In genomic region chr21:37855568-37856391, GRCh38 we compare ENCODE assay signal across 13 cellular contexts.
A peak's percentile ranks its signal among the peaks of the same experiment; 100 is the strongest.
DNase-seq lines count a peak whose midpoint lies in the region; ATAC-seq and TF ChIP-seq lines count a peak whose summit lies in the region.
"Had no signal": no experiment of that assay in that cellular context is flagged by ENCODE, and none has a peak within 500 bp of the region (broad histone marks: within the 10 kb centered on the region; RNA-seq: fewer than 3 reads in every experiment).

No MANE protein-coding gene starts in this region.

- H3K9me3 Mint-ChIP-seq in glutamatergic neuron (ENCODE audit: unreplicated experiment): peaks cover 18% of the 10 kb centered on the region

- in situ Hi-C loops in IMR-90 (cut with MboI; ENCODE audit: low sequenced_read_pairs): no loop called here

- TF ChIP-seq POLR2A in IMR-90 (IDR thresholded peaks at IDR 0.05; ENCODE audit: low read depth, low read length): no peak

- peak overlapping the region; percentile 99 for H2BK15ac ChIP-seq in IMR-90 (ENCODE audit: low read depth, low read length)

- H3K4ac ChIP-seq in IMR-90 (ENCODE audit: low read depth, low read length): peak overlapping the region; percentile 93

- TF ChIP-seq RAD21 in IMR-90 (IDR thresholded peaks at IDR 0.05; ENCODE audit: low read length): peak; percentile 19; the same call in 1 of the 2 replicates

- intact Hi-C loops in IMR-90 (cut with micrococcal nuclease): loop anchor here (2.0 to 5.0 kb wide), 3 partner anchors 38 to 69 kb away; partner anchors contain the start of gene KCNJ6

- peaks cover 64% of the 10 kb centered on the region for H3K4me1 Mint-ChIP-seq in glutamatergic neuron (ENCODE audit: low read depth, unreplicated experiment)
- H3K4me1 Mint-ChIP-seq: immature natural killer cell had no signal

- peak overlapping the region; percentile 100 for H2BK5ac ChIP-seq in IMR-90 (ENCODE audit: low read depth, low read length, poor library complexity, severe bottlenecking)

- H3K36me3 Mint-ChIP-seq in glutamatergic neuron (ENCODE audit: unreplicated experiment): peaks cover 7% of the 10 kb centered on the region
- H3K36me3 Mint-ChIP-seq: immature natural killer cell had no signal

- DNase-seq in IMR-90 (peak; percentile 89), glutamatergic neuron (peak; percentile 80), activated gamma-delta T cell (lab: John Stamatoyannopoulos, UW) (no peak), NCI-H345 treated with DMSO at 0.1 percent for 48 hours (lab: John Stamatoyannopoulos, UW; ENCODE audit: unreplicated experiment) (no peak), SK-N-DZ (ENCODE audit: low spot score) (no peak), NCI-H1092 (lab: John Stamatoyannopoulos, UW) (no peak)
- DNase-seq: immature natural killer cell, NCI-H1105 treated with DMSO at 0.1 percent for 48 hours, right cardiac atrium, Right ventricle myocardium superior, testis had no signal

- peak overlapping the region; percentile 92 for H2AK5ac ChIP-seq in IMR-90 (ENCODE audit: low read depth, low read length)

- peak overlapping the region; percentile 96 for H2BK120ac ChIP-seq in IMR-90 (ENCODE audit: low read depth, low read length)

- no peaks in the 10 kb centered on the region for H4K20me1 ChIP-seq in IMR-90 (ENCODE audit: insufficient read depth, low read length)

- TF ChIP-seq CTCF in IMR-90 (conservative IDR thresholded peaks at IDR 0.05; ENCODE audit: low read depth, low read length) (no peak), glutamatergic neuron (IDR thresholded peaks at IDR 0.05; ENCODE audit: partially characterized antibody, unreplicated experiment) (no peak)

- BruUV-seq in IMR-90 (replicated peaks; lab: Mats Ljungman, UMichigan): no TSS peak

- POLR2A ChIA-PET in IMR-90 (lab: Charles Lee; ENCODE audit: unreplicated experiment): interaction anchor here (1.5 kb wide), 1 partner anchor 15 kb away, joined by 11 read pairs; no protein-coding TSS in a partner anchor

- no peaks in the 10 kb centered on the region for H3K9me3 ChIP-seq in IMR-90 (ENCODE audit: control insufficient read depth, insufficient read depth, low read length)
- H3K9me3 ChIP-seq: testis had no signal

- CTCF ChIA-PET in IMR-90 (lab: Yijun Ruan, JAX): interaction anchor here (0.6 to 1.6 kb wide), 2 partner anchors 21 to 97 kb away, joined by 3 to 4 read pairs; no protein-coding TSS in a partner anchor

- H3K18ac ChIP-seq in IMR-90 (ENCODE audit: low read depth, low read length): peak overlapping the region; percentile 100

- H4K8ac ChIP-seq in IMR-90 (ENCODE audit: low read depth in 2 of 2, low read length in 2 of 2): peak overlapping the region; percentile 88 to 94

- H3K23ac ChIP-seq in IMR-90 (ENCODE audit: low read depth, low read length): peak overlapping the region; percentile 96

- WGBS in IMR-90 (ENCODE audit: extremely low coverage in 2 of 2, insufficient read length in 1 of 2), 2 experiments: no CpG with 5 or more reads among the region's 7 CpGs

- H3K56ac ChIP-seq in IMR-90 (ENCODE audit: extremely low read depth, insufficient read depth, low read length): peak overlapping the region; percentile 97

- H3K27me3 Mint-ChIP-seq in glutamatergic neuron (ENCODE audit: unreplicated experiment): peaks cover 13% of the 10 kb centered on the region

- peak overlapping the region; percentile 77 for H3K4me2 ChIP-seq in IMR-90 (ENCODE audit: low read depth, low read length)

- H2AK9ac ChIP-seq in IMR-90 (replicated peaks; ENCODE audit: low read depth, low read length, poor library complexity): peak overlapping the region; percentile 88

- peak overlapping the region; percentile 98 for H2BK20ac ChIP-seq in IMR-90 (ENCODE audit: low read depth, low read length)

- H3K9me1 ChIP-seq in IMR-90 (ENCODE audit: insufficient read depth, low read length): peaks cover 7% of the 10 kb centered on the region

- peak overlapping the region; percentile 19; the same call in 1 of the 2 replicates for H3K4me3 ChIP-seq in IMR-90 (ENCODE audit: insufficient read depth, low read depth, low read length)
- H3K4me3 ChIP-seq: testis had no signal

- no peaks in the 10 kb centered on the region for H3K27me3 ChIP-seq in IMR-90 (ENCODE audit: control insufficient read depth, insufficient read depth, low read length)
- H3K27me3 ChIP-seq: testis had no signal

- peak overlapping the region; percentile 100 for H3K27ac Mint-ChIP-seq in glutamatergic neuron (ENCODE audit: unreplicated experiment)
- H3K27ac Mint-ChIP-seq: immature natural killer cell had no signal

- peak overlapping the region; percentile 100 for H4K91ac ChIP-seq in IMR-90 (ENCODE audit: insufficient read depth, low read depth, low read length)

- peak overlapping the region; percentile 83 for H2AFZ ChIP-seq in IMR-90 (replicated peaks; ENCODE audit: low read length, poor library complexity)

- H3K14ac ChIP-seq in IMR-90 (replicated peaks; ENCODE audit: low read depth, low read length): peak overlapping the region; percentile 98

- peaks cover 15% of the 10 kb centered on the region for H3K4me1 ChIP-seq in IMR-90 (ENCODE audit: control insufficient read depth, insufficient read depth, low read length)
- H3K4me1 ChIP-seq: testis had no signal

- H3K4me3 Mint-ChIP-seq in glutamatergic neuron (ENCODE audit: unreplicated experiment): peak overlapping the region; percentile 84
- H3K4me3 Mint-ChIP-seq: immature natural killer cell had no signal

- peak overlapping the region; percentile 98 for H4K5ac ChIP-seq in IMR-90 (ENCODE audit: low read depth, low read length)

- H3K79me1 ChIP-seq in IMR-90 (ENCODE audit: low read depth in 1 of 2, low read length in 2 of 2): no peaks in the 10 kb centered on the region

- no peaks in the 10 kb centered on the region for H3K36me3 ChIP-seq in IMR-90 (ENCODE audit: control insufficient read depth, insufficient read depth, low read length)

- H3K27ac ChIP-seq in IMR-90 (ENCODE audit: insufficient read depth, low read length): peak overlapping the region; percentile 95
- peak overlapping the region; percentile 24 for H3K27ac ChIP-seq in angular gyrus (ENCODE audit: low read depth, low read length)
- H3K27ac ChIP-seq: testis, VCaP had no signal

- ATAC-seq in IMR-90 (ENCODE audit: low read depth): peak; percentile 88
- ATAC-seq: right cardiac atrium had no signal

- peak overlapping the region; percentile 70 for H3K9ac ChIP-seq in IMR-90 (ENCODE audit: low read depth, low read length)

- dilution Hi-C loops in IMR-90 (cut with HindIII; ENCODE audit: low sequenced_read_pairs, unreplicated experiment): no loop called here

TF ChIP-seq in IMR-90, 13 proteins besides CTCF, POLR2A, EP300 and RAD21:
- TF ChIP-seq ELK1 (IDR thresholded peaks at IDR 0.05; ENCODE audit: borderline replicate concordance, low read depth, low read length) (no peak), SMC3 (IDR thresholded peaks at IDR 0.05; ENCODE audit: low read depth, low read length) (no peak), BHLHE40 (IDR thresholded peaks at IDR 0.05; ENCODE audit: low read depth, low read length) (peak; percentile 39; the same call in 1 of the 2 replicates), CEBPB (IDR thresholded peaks at IDR 0.05; ENCODE audit: low read depth, low read length) (peak; percentile 44; the same call in 1 of the 2 replicates), FOS (IDR thresholded peaks at IDR 0.05; ENCODE audit: low read depth, low read length) (peak; percentile 74), CHD1 (IDR thresholded peaks at IDR 0.05; ENCODE audit: low read depth, low read length) (no peak), MXI1 (IDR thresholded peaks at IDR 0.05; ENCODE audit: borderline replicate concordance, low read depth, low read length) (no peak), MAFK (IDR thresholded peaks at IDR 0.05; ENCODE audit: low read depth, low read length) (no peak), RFX5 (IDR thresholded peaks at IDR 0.05; ENCODE audit: low read depth, low read length) (no peak), NFE2L2 (IDR thresholded peaks at IDR 0.05; ENCODE audit: low read depth, low read length) (no peak), RCOR1 (IDR thresholded peaks at IDR 0.05; ENCODE audit: insufficient replicate concordance, low read length) (no peak), MAZ (IDR thresholded peaks at IDR 0.05; ENCODE audit: borderline replicate concordance, low read depth, low read length) (peak; percentile 84), USF2 (IDR thresholded peaks at IDR 0.05; ENCODE audit: low read depth, low read length) (no peak)

Comparison
In these comparisons a context has a peak if more than half of its experiments do, and no peak if none do; other contexts are left out.
1. DNase-seq: peak in IMR-90 (single experiment) and glutamatergic neuron (single experiment); none in activated gamma-delta T cell (single experiment), NCI-H345 treated with DMSO at 0.1 percent for 48 hours (single experiment), SK-N-DZ (single experiment) and NCI-H1092 (single experiment).